Comparison of ENCODE assay signal across 1 cellular context in genomic region chr10:50382576-50383023, GRCh38.
TF ChIP-seq lines count a peak whose summit lies in the region.

No MANE protein-coding gene starts in this region.

TF ChIP-seq in K562, 482 proteins besides CTCF, POLR2A, EP300 and RAD21 (continued from another document):
- TF ChIP-seq, protein P1, sequence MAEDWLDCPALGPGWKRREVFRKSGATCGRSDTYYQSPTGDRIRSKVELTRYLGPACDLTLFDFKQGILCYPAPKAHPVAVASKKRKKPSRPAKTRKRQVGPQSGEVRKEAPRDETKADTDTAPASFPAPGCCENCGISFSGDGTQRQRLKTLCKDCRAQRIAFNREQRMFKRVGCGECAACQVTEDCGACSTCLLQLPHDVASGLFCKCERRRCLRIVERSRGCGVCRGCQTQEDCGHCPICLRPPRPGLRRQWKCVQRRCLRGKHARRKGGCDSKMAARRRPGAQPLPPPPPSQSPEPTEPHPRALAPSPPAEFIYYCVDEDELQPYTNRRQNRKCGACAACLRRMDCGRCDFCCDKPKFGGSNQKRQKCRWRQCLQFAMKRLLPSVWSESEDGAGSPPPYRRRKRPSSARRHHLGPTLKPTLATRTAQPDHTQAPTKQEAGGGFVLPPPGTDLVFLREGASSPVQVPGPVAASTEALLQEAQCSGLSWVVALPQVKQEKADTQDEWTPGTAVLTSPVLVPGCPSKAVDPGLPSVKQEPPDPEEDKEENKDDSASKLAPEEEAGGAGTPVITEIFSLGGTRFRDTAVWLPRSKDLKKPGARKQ (CRISPR knock-in tag; IDR thresholded peaks at IDR 0.05), result no peak
- TF ChIP-seq CSDE1 (IDR thresholded peaks at IDR 0.05) (0 out of 4 replicates have a peak, but pooled peaks of 1 of the 2 experiments have one; percentile 51), STAG1 (CRISPR knock-in tag; IDR thresholded peaks at IDR 0.05; ENCODE audit: borderline replicate concordance) (no peak)
